In the genomic region with DNA sequence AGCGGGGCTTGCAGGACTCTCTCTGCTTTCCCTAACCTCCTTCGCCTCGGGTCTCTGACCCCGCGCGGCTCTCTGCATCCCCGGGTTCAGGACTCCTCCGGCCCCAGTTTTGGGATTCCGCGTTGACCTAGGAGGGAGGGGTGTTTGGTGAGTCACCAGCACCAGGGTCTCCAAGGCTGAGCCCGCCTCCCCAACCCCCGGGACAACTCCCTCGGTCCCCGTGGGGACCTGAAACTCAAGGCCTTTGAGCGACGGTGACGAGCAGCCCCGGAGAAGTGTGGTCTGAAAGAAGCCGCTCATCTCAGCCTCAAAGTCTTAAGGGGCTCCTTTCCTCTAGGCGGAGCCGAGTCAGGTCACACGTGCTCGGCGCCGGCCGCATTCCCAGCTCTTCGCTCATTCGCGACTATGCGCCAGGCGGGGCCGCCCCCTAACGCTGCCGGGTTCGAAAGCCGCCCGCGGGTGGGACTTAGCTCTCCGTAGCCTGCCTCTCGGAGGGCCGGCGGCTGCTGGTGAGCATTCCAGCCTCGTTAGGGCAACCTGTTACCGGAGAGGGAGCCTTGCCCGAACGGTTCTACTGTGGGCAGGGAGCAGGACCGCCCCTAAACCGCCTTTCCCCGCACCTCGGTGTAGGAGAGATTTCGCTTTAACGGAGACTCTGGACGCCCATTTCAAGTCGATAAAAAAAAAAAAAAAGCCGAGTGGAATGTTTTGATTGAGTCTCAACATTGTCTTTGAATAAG, we compare ENCODE assay signal across 8 cellular contexts.
A peak's percentile ranks its signal among the peaks of the same experiment; 100 is the strongest.
DNase-seq lines count a peak whose midpoint lies in the region; ATAC-seq lines count a peak whose summit lies in the region.

No MANE protein-coding gene starts in this region.

- no peaks in the 10 kb centered on the region for H3K36me3 ChIP-seq in iPS-20b (ENCODE audit: insufficient read depth, low read depth, low read length)

- H3K9ac ChIP-seq in iPS-20b (ENCODE audit: low read depth, low read length): no peak overlapping the region

- H3K27ac ChIP-seq in iPS-20b (ENCODE audit: low read length): no peak overlapping the region

- H3K4me1 Mint-ChIP-seq in stimulated activated naive CD8-positive, alpha-beta T cell treated with anti-CD3 and anti-CD28 coated beads, Interleukin-15, Interleukin-2, amounts not matched to agents 100 ng/mL and 50 ng/mL, for 24 hours (ENCODE audit: low read depth): peaks cover 26% of the 10 kb centered on the region

- no peaks in the 10 kb centered on the region for H3K36me3 Mint-ChIP-seq in stimulated activated naive CD8-positive, alpha-beta T cell treated with anti-CD3 and anti-CD28 coated beads, Interleukin-15, Interleukin-2, amounts not matched to agents 100 ng/mL and 50 ng/mL, for 24 hours (ENCODE audit: low read depth)

- H3K4me3 ChIP-seq in iPS-20b (ENCODE audit: low read length): peak overlapping the region; percentile 53; the same call in 1 of the 2 replicates

- peaks cover 100% of the 10 kb centered on the region for H3K27me3 ChIP-seq in iPS-20b (ENCODE audit: insufficient read depth, low read length)

- no peaks in the 10 kb centered on the region for H3K4me1 ChIP-seq in iPS-20b (ENCODE audit: insufficient read depth, low read length)

- no peaks in the 10 kb centered on the region; the same call in 1 of the 2 replicates for H3K9me3 ChIP-seq in iPS-20b (ENCODE audit: insufficient read depth, low read depth, low read length)

- H3K9me3 Mint-ChIP-seq in stimulated activated naive CD8-positive, alpha-beta T cell treated with anti-CD3 and anti-CD28 coated beads, Interleukin-15, Interleukin-2, amounts not matched to agents 100 ng/mL and 50 ng/mL, for 24 hours: no peaks in the 10 kb centered on the region

- H3K27me3 Mint-ChIP-seq in stimulated activated naive CD8-positive, alpha-beta T cell treated with anti-CD3 and anti-CD28 coated beads, Interleukin-15, Interleukin-2, amounts not matched to agents 100 ng/mL and 50 ng/mL, for 24 hours: peaks cover 90% of the 10 kb centered on the region

- H3K4me3 Mint-ChIP-seq in stimulated activated naive CD8-positive, alpha-beta T cell treated with anti-CD3 and anti-CD28 coated beads, Interleukin-15, Interleukin-2, amounts not matched to agents 100 ng/mL and 50 ng/mL, for 24 hours: peak overlapping the region; percentile 56

- DNase-seq in activated T-cell treated with anti-CD3 and anti-CD28 coated beads, Interleukin-2, amount 50 U/mL, for 1 hour: peak; percentile 44
- no peak for DNase-seq in activated T-cell treated with anti-CD3 and anti-CD28 coated beads for 4 hours
- DNase-seq in activated naive CD4-positive, alpha-beta T cell treated with anti-CD3 and anti-CD28 coated beads, Interleukin-2, amount 50 U/mL, for 16 hours: peak; percentile 20
- DNase-seq in NCI-H187 treated with DMSO at 0.1 percent for 48 hours (lab: John Stamatoyannopoulos, UW): no peak
- DNase-seq in epidermal melanocyte (ENCODE audit: insufficient read length, low spot score): no peak

- no peak overlapping the region for H3K27ac Mint-ChIP-seq in stimulated activated naive CD8-positive, alpha-beta T cell treated with anti-CD3 and anti-CD28 coated beads, Interleukin-15, Interleukin-2, amounts not matched to agents 100 ng/mL and 50 ng/mL, for 24 hours

- peak; percentile 37 for ATAC-seq in HG03139 (IDR thresholded peaks at IDR 0.05; ENCODE audit: unreplicated experiment)

Comparison
In these comparisons a context has a peak if more than half of its experiments do, and no peak if none do; other contexts are left out.
1. DNase-seq: peak in activated T-cell treated with anti-CD3 and anti-CD28 coated beads, Interleukin-2, amount 50 U/mL, for 1 hour (single experiment) and activated naive CD4-positive, alpha-beta T cell treated with anti-CD3 and anti-CD28 coated beads, Interleukin-2, amount 50 U/mL, for 16 hours (single experiment); none in activated T-cell treated with anti-CD3 and anti-CD28 coated beads for 4 hours (single experiment), NCI-H187 treated with DMSO at 0.1 percent for 48 hours (single experiment) and epidermal melanocyte (single experiment).